ENCODE assay signal across 7 cellular contexts in genomic region chr1:171644805-171645483, GRCh38. TPM values are rescaled to one million over a fixed set of nuclear protein-coding genes. Genes with fewer than 3 reads are reported as not detected.
A peak's percentile ranks its signal among the peaks of the same experiment; 100 is the strongest.
DNase-seq lines count a peak whose midpoint lies in the region; ATAC-seq and FAIRE-seq lines count a peak whose summit lies in the region.

No MANE protein-coding gene starts in this region.

- DNase-seq in GM18507 (ENCODE audit: extremely low spot score, insufficient read length, low read depth) (no peak), NCI-H774 (lab: John Stamatoyannopoulos, UW) (peak; percentile 85), lung microvascular endothelial cell (ENCODE audit: low read depth in 2 of 2) (peak; percentile 87 to 88)
- DNase-seq in activated CD4-positive, alpha-beta T cell treated with anti-CD3 and anti-CD28 coated beads, Interleukin-2, amount 50 U/mL, for 24 hours (ENCODE audit: low read depth in 1 of 2, low spot score in 1 of 2), result peak; percentile 16 to 61
- DNase-seq in effector CD8-positive, alpha-beta T cell (lab: John Stamatoyannopoulos, UW), result peak; percentile 14
- DNase-seq in stimulated activated CD8-positive, alpha-beta memory T cell treated with anti-CD3 and anti-CD28 coated beads, Interleukin-12 subunit alpha, Interleukin-12 subunit beta, amount 100 ng/mL, for 24 hours (ENCODE audit: extremely low read depth), result peak; percentile 15

- peak; percentile 73 for FAIRE-seq in GM18507 (lab: Jason Lieb, UNC)

- ATAC-seq in HG03521 (IDR thresholded peaks at IDR 0.05; ENCODE audit: unreplicated experiment), result peak; percentile 75

RNA-seq across cellular contexts. Expression of gene MYOC, which starts 7.5 kb away (rescaled TPM):
- not detected in 2 replicates for total RNA-seq in lung microvascular endothelial cell

RNA-seq across cellular contexts. Expression of gene MYOCOS, which starts 22.9 kb away (rescaled TPM):
- not detected in 2 replicates for total RNA-seq in lung microvascular endothelial cell
